Comparison of ENCODE assay signal across 14 cellular contexts in genomic region chr7:143295870-143296269, GRCh38. TPM values are rescaled to one million over a fixed set of nuclear protein-coding genes. Genes with fewer than 3 reads are reported as not detected.
DNase-seq lines count a peak whose midpoint lies in the region; ATAC-seq and TF ChIP-seq lines count a peak whose summit lies in the region.
"Had no signal": no experiment of that assay in that cellular context is flagged by ENCODE, and none has a peak within 500 bp of the region (broad histone marks: within the 10 kb centered on the region; RNA-seq: fewer than 3 reads in every experiment).

No MANE protein-coding gene starts in this region.

- no peaks in the 10 kb centered on the region for H3K9me3 Mint-ChIP-seq in activated naive CD8-positive, alpha-beta T cell (ENCODE audit: low read depth)
- H3K9me3 Mint-ChIP-seq in activated naive CD8-positive, alpha-beta T cell treated with anti-CD3 and anti-CD28 coated beads for 36 hours = no peaks in the 10 kb centered on the region
- H3K9me3 Mint-ChIP-seq in stimulated activated naive B cell treated with anti-CD40 and anti-IgM and Interleukin-4, amounts not matched to agents 10 μg/mL and 1 μg/mL and 100 μg/mL, for 72 hours = no peaks in the 10 kb centered on the region

- H3K4me3 Mint-ChIP-seq in activated naive CD8-positive, alpha-beta T cell = peak overlapping the region; percentile 4
- no peak overlapping the region for H3K4me3 Mint-ChIP-seq in activated naive CD8-positive, alpha-beta T cell treated with anti-CD3 and anti-CD28 coated beads for 36 hours
- H3K4me3 Mint-ChIP-seq in T-helper 17 cell = no peak overlapping the region
- no peak overlapping the region for H3K4me3 Mint-ChIP-seq in stimulated activated naive B cell treated with anti-CD40 and anti-IgM and Interleukin-4, amounts not matched to agents 10 μg/mL and 1 μg/mL and 100 μg/mL, for 72 hours
- H3K4me3 Mint-ChIP-seq: B cell had no signal

- ATAC-seq in T-helper 17 cell (no peak), GM19397 (IDR thresholded peaks at IDR 0.05; ENCODE audit: unreplicated experiment) (no peak), GM18517 (IDR thresholded peaks at IDR 0.05; ENCODE audit: unreplicated experiment) (no peak)
- peak in 1 of 2 donors; percentile 62 for ATAC-seq in stimulated activated naive B cell treated with anti-CD40 and anti-IgM and Interleukin-4, amounts not matched to agents 10 μg/mL and 1 μg/mL and 100 μg/mL, for 72 hours (replicated peaks)

- peaks cover 16% of the 10 kb centered on the region for H3K36me3 Mint-ChIP-seq in activated naive CD8-positive, alpha-beta T cell
- peaks cover 54% of the 10 kb centered on the region for H3K36me3 Mint-ChIP-seq in activated naive CD8-positive, alpha-beta T cell treated with anti-CD3 and anti-CD28 coated beads for 36 hours
- H3K36me3 Mint-ChIP-seq in T-helper 17 cell (ENCODE audit: low read depth) = peaks cover 15% of the 10 kb centered on the region
- H3K36me3 Mint-ChIP-seq in stimulated activated naive B cell treated with anti-CD40 and anti-IgM and Interleukin-4, amounts not matched to agents 10 μg/mL and 1 μg/mL and 100 μg/mL, for 72 hours = peaks cover 56 to 63% of the 10 kb centered on the region in 2 donors

- H3K27me3 Mint-ChIP-seq in activated naive CD8-positive, alpha-beta T cell = no peaks in the 10 kb centered on the region
- no peaks in the 10 kb centered on the region for H3K27me3 Mint-ChIP-seq in activated naive CD8-positive, alpha-beta T cell treated with anti-CD3 and anti-CD28 coated beads for 36 hours
- no peaks in the 10 kb centered on the region for H3K27me3 Mint-ChIP-seq in T-helper 17 cell
- H3K27me3 Mint-ChIP-seq in stimulated activated naive B cell treated with anti-CD40 and anti-IgM and Interleukin-4, amounts not matched to agents 10 μg/mL and 1 μg/mL and 100 μg/mL, for 72 hours = no peaks in the 10 kb centered on the region
- H3K27me3 Mint-ChIP-seq: B cell had no signal

- no peaks in the 10 kb centered on the region for H3K9me3 ChIP-seq in T-helper 17 cell (ENCODE audit: control insufficient read depth, low read length, poor library complexity, severe bottlenecking)

- no peak for DNase-seq in activated naive CD8-positive, alpha-beta T cell treated with anti-CD3 and anti-CD28 coated beads for 36 hours
- DNase-seq in T-helper 17 cell = no peak
- DNase-seq in fibroblast of pulmonary artery (ENCODE audit: low read depth) = peak; percentile 52
- no peak for DNase-seq in stimulated activated naive B cell treated with anti-CD40 and anti-IgM and Interleukin-4, amounts not matched to agents 10 μg/mL and 1 μg/mL and 100 μg/mL, for 72 hours
- no peak for DNase-seq in NCI-H2227 treated with DMSO at 0.1 percent for 48 hours (lab: John Stamatoyannopoulos, UW)
- DNase-seq: activated T-cell treated with anti-CD3 and anti-CD28 coated beads, Interleukin-2, amount 50 U/mL, for 1 hour; NCI-H146; NCI-H774; Right ventricle myocardium superior; stimulated activated naive CD4-positive, alpha-beta T cell had no signal

- H3K4me3 ChIP-seq in fibroblast of pulmonary artery (replicated peaks; ENCODE audit: low read depth, low read length) = no peak overlapping the region

- H3K27ac Mint-ChIP-seq in activated naive CD8-positive, alpha-beta T cell = peak overlapping the region; percentile 58
- H3K27ac Mint-ChIP-seq in activated naive CD8-positive, alpha-beta T cell treated with anti-CD3 and anti-CD28 coated beads for 36 hours = no peak overlapping the region
- H3K27ac Mint-ChIP-seq in T-helper 17 cell = peak overlapping the region; percentile 76
- H3K27ac Mint-ChIP-seq in stimulated activated naive B cell treated with anti-CD40 and anti-IgM and Interleukin-4, amounts not matched to agents 10 μg/mL and 1 μg/mL and 100 μg/mL, for 72 hours = peak overlapping the region; percentile 31
- H3K27ac Mint-ChIP-seq: B cell had no signal

- H3K4me1 Mint-ChIP-seq in activated naive CD8-positive, alpha-beta T cell (ENCODE audit: low read depth) = peaks cover 52% of the 10 kb centered on the region
- peaks cover 43% of the 10 kb centered on the region for H3K4me1 Mint-ChIP-seq in activated naive CD8-positive, alpha-beta T cell treated with anti-CD3 and anti-CD28 coated beads for 36 hours
- peaks cover 49% of the 10 kb centered on the region for H3K4me1 Mint-ChIP-seq in T-helper 17 cell
- H3K4me1 Mint-ChIP-seq in stimulated activated naive B cell treated with anti-CD40 and anti-IgM and Interleukin-4, amounts not matched to agents 10 μg/mL and 1 μg/mL and 100 μg/mL, for 72 hours = peaks cover 27 to 41% of the 10 kb centered on the region in 2 donors

- TF ChIP-seq CTCF in fibroblast of pulmonary artery (IDR thresholded peaks at IDR 0.05; ENCODE audit: low read length, missing control alignments) = no peak

RNA-seq across cellular contexts. Expression of gene CASP2, which starts 7.7 kb away (rescaled TPM):
- 10 to 100 TPM; 71.8 to 79.7 TPM for total RNA-seq in activated naive CD8-positive, alpha-beta T cell treated with anti-CD3 and anti-CD28 coated beads for 36 hours
- total RNA-seq in T-helper 17 cell = 10 to 100 TPM; 49.3 to 52.5 TPM

RNA-seq across cellular contexts. Expression of gene TMEM139, which starts 11.1 kb away (rescaled TPM):
- 1 to 10 TPM; 2.3 to 2.7 TPM for total RNA-seq in activated naive CD8-positive, alpha-beta T cell treated with anti-CD3 and anti-CD28 coated beads for 36 hours
- total RNA-seq in T-helper 17 cell = under 1 TPM; 0.77 to 0.86 TPM
- total RNA-seq: B cell had no signal

RNA-seq across cellular contexts. Expression of gene CLCN1, which starts 20.0 kb away (rescaled TPM):
- under 1 TPM in 1 of 2 experiments, not detected in 1; 0.06 TPM for total RNA-seq in activated naive CD8-positive, alpha-beta T cell treated with anti-CD3 and anti-CD28 coated beads for 36 hours
- total RNA-seq in T-helper 17 cell = not detected
- total RNA-seq: B cell had no signal

RNA-seq across cellular contexts. Expression of gene GSTK1, which starts 32.6 kb away (rescaled TPM):
- 100 to 1,000 TPM; 136 to 137 TPM for total RNA-seq in activated naive CD8-positive, alpha-beta T cell treated with anti-CD3 and anti-CD28 coated beads for 36 hours
- total RNA-seq in T-helper 17 cell = 100 to 1,000 TPM; 428 to 433 TPM
